9 cellular contexts compared by ENCODE assay signal in the genomic region with DNA sequence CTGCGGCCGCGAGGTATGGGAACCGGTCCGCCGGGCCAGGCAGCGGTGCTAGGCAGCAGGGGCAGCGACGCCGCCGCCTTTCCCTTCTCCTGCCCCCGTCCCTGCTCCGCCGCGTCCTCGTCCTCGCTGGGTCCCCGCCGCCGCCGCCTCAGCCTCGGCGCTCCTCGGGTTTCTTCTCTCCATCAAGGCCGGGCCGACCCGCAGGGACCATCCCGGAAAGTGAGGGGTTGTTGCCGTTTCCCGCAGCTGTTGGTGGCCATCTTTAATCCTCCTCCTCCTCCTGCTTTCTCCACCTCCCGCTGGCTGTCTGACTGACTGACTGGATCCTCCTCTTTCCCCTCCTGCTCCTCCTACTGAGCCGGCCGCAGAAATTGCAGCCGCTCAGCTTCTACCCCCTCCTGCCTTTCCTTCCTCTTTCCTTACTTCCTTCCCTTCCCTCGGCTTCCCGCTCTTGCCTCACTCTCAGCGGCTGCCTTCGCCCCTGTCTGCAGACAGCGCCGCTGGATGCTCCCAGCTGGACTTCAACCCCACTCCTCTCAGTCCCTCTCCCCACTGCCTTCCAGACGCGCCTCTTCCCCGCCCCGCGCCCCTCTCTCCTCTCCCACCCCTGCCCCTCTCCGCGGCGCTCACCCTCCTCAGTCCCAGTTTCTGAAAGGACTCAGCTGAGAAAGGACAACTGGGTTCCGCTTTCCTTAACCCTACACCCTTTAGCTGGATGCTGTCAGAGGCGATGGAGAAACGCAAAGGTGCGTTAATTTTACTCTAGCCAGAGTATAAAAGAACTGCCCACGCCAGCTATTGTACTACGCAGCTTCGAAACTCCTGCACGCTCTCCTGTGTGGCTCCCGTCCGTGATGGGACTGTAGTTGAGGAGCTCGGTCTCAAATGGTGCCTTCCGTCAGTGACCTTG. TPM values are rescaled to one million over a fixed set of nuclear protein-coding genes. Genes with fewer than 3 reads are reported as not detected.
DNase-seq lines count a peak whose midpoint lies in the region; ATAC-seq, FAIRE-seq and TF ChIP-seq lines count a peak whose summit lies in the region.
"Had no signal": no experiment of that assay in that cellular context is flagged by ENCODE, and none has a peak within 500 bp of the region (broad histone marks: within the 10 kb centered on the region; RNA-seq: fewer than 3 reads in every experiment).

A gene with protein sequence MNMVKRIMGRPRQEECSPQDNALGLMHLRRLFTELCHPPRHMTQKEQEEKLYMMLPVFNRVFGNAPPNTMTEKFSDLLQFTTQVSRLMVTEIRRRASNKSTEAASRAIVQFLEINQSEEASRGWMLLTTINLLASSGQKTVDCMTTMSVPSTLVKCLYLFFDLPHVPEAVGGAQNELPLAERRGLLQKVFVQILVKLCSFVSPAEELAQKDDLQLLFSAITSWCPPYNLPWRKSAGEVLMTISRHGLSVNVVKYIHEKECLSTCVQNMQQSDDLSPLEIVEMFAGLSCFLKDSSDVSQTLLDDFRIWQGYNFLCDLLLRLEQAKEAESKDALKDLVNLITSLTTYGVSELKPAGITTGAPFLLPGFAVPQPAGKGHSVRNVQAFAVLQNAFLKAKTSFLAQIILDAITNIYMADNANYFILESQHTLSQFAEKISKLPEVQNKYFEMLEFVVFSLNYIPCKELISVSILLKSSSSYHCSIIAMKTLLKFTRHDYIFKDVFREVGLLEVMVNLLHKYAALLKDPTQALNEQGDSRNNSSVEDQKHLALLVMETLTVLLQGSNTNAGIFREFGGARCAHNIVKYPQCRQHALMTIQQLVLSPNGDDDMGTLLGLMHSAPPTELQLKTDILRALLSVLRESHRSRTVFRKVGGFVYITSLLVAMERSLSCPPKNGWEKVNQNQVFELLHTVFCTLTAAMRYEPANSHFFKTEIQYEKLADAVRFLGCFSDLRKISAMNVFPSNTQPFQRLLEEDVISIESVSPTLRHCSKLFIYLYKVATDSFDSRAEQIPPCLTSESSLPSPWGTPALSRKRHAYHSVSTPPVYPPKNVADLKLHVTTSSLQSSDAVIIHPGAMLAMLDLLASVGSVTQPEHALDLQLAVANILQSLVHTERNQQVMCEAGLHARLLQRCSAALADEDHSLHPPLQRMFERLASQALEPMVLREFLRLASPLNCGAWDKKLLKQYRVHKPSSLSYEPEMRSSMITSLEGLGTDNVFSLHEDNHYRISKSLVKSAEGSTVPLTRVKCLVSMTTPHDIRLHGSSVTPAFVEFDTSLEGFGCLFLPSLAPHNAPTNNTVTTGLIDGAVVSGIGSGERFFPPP (N-terminal part only) (minus strand): TSS at position 309 of the 910 bp plus-strand sequence. CDS start 106,099 bp downstream, outside the sequence.

- H3K36me3 Mint-ChIP-seq in stimulated activated naive B cell treated with anti-CD40 and anti-IgM and Interleukin-4, amounts not matched to agents 10 μg/mL and 1 μg/mL and 100 μg/mL, for 72 hours = peaks cover 2 to 5% of the 10 kb centered on the region in 2 donors

- peaks cover 36% of the 10 kb centered on the region for H3K79me2 ChIP-seq in HepG2 (ENCODE audit: insufficient read depth, low read length)

- H3K36me3 ChIP-seq in endocrine pancreas (ENCODE audit: control insufficient read depth, insufficient read depth, low read length) (no peaks in the 10 kb centered on the region), HepG2 (replicated peaks in 1 of 2; ENCODE audit: control insufficient read depth in 1 of 2, insufficient read depth in 2 of 2, low read length in 2 of 2) (no peaks in the 10 kb centered on the region)

- CTCF ChIA-PET in HepG2 (lab: Yijun Ruan, JAX; ENCODE audit: low intra/inter-chr PET ratio, low total read pairs) = no interaction called here

- peak within 1 kb of the TSS; percentile 83 for H3K9ac ChIP-seq in endocrine pancreas (ENCODE audit: control insufficient read depth, insufficient read depth, low read length)
- peak within 1 kb of the TSS; percentile 84 for H3K9ac ChIP-seq in HepG2 (ENCODE audit: insufficient read depth, low read depth, low read length)

- no peak; the same call in none of the 2 replicates for TF ChIP-seq CTCF in HepG2 (CRISPR knock-in tag; IDR thresholded peaks at IDR 0.05)

- no peaks in the 10 kb centered on the region for H3K27me3 ChIP-seq in endocrine pancreas (ENCODE audit: control insufficient read depth, insufficient read depth, low read length)
- no peaks in the 10 kb centered on the region for H3K27me3 ChIP-seq in HepG2 (ENCODE audit: control insufficient read depth in 1 of 2, insufficient read depth in 2 of 2, low read length in 2 of 2)

- H3K4me3 Mint-ChIP-seq in stimulated activated naive B cell treated with anti-CD40 and anti-IgM and Interleukin-4, amounts not matched to agents 10 μg/mL and 1 μg/mL and 100 μg/mL, for 72 hours = peak within 1 kb of the TSS; percentile 90 to 95

- WGBS in HepG2 (ENCODE audit: low lambda C conversion rate) = under 1% methylated on average over 32 of the region's 60 CpGs

- TSS peak; percentile 60 for BruUV-seq in HepG2 (replicated peaks; lab: Mats Ljungman, UMichigan)

- TF ChIP-seq EP300 in HepG2 (IDR thresholded peaks at IDR 0.05; ENCODE audit: low read depth in 2 of 2, low read length in 2 of 2) (no peak), HepG2 (CRISPR knock-in tag; IDR thresholded peaks at IDR 0.05; ENCODE audit: borderline replicate concordance) (peak; percentile 37; the same call in 1 of the 2 replicates)

- H3K4me1 ChIP-seq in endocrine pancreas (ENCODE audit: control insufficient read depth, insufficient read depth, low read length) = peaks cover 36% of the 10 kb centered on the region
- peaks cover 23% of the 10 kb centered on the region for H3K4me1 ChIP-seq in HepG2 (ENCODE audit: insufficient read depth, low read length)

- H3K27ac Mint-ChIP-seq in stimulated activated naive B cell treated with anti-CD40 and anti-IgM and Interleukin-4, amounts not matched to agents 10 μg/mL and 1 μg/mL and 100 μg/mL, for 72 hours = peak within 1 kb of the TSS; percentile 91

- peak; percentile 66 to 80 for TF ChIP-seq POLR2A in HepG2 (IDR thresholded peaks at IDR 0.05; ENCODE audit: insufficient read depth in 1 of 2, low read depth in 2 of 2, low read length in 2 of 2)

- ATAC-seq in HepG2 = peak; percentile 85
- peak; percentile 52 to 65 for ATAC-seq in stimulated activated naive B cell treated with anti-CD40 and anti-IgM and Interleukin-4, amounts not matched to agents 10 μg/mL and 1 μg/mL and 100 μg/mL, for 72 hours (replicated peaks)

- H3K9me3 Mint-ChIP-seq in stimulated activated naive B cell treated with anti-CD40 and anti-IgM and Interleukin-4, amounts not matched to agents 10 μg/mL and 1 μg/mL and 100 μg/mL, for 72 hours = no peaks in the 10 kb centered on the region

- H3K4me1 Mint-ChIP-seq in stimulated activated naive B cell treated with anti-CD40 and anti-IgM and Interleukin-4, amounts not matched to agents 10 μg/mL and 1 μg/mL and 100 μg/mL, for 72 hours = peaks cover 10 to 20% of the 10 kb centered on the region in 2 donors

- peak within 1 kb of the TSS; percentile 100 for H3K4me3 ChIP-seq in endocrine pancreas (ENCODE audit: control insufficient read depth, insufficient read depth, low read length)
- H3K4me3 ChIP-seq in HepG2 (replicated peaks in 1 of 3; ENCODE audit: insufficient read depth in 1 of 3, low read depth in 2 of 3, low read length in 3 of 3) = peak within 1 kb of the TSS; percentile 89 to 91 (median 90)

- in situ Hi-C loops in HepG2 (cut with HindIII; ENCODE audit: extremely low pct_ligation_motif_present, low pct_unique_long_range_greater_than_20kb) = loop anchor here (5.0 to 10.0 kb wide), 2 partner anchors 214 to 382 kb away; a partner anchor contains a TSS

- H2AFZ ChIP-seq in HepG2 (ENCODE audit: low read length) = peak within 1 kb of the TSS; percentile 81

- peak; percentile 21 for FAIRE-seq in HepG2 (lab: Jason Lieb, UNC)
- FAIRE-seq: colon had no signal

- POLR2A ChIA-PET in HepG2 (lab: Yijun Ruan, JAX) = interaction anchor here (0.5 to 1.6 kb wide), 3 partner anchors 15 to 384 kb away, joined by 3 to 4 read pairs (median 4); no protein-coding TSS in a partner anchor

- no peaks in the 10 kb centered on the region for H3K9me3 ChIP-seq in endocrine pancreas (ENCODE audit: control insufficient read depth, low read length)
- no peaks in the 10 kb centered on the region for H3K9me3 ChIP-seq in HepG2 (ENCODE audit: low read length)

- peak within 1 kb of the TSS; percentile 82 for H3K27ac ChIP-seq in HepG2 (ENCODE audit: extremely low read length, insufficient read depth, low read length)

- H3K4me2 ChIP-seq in HepG2 (ENCODE audit: low read depth, low read length) = peak within 1 kb of the TSS; percentile 93

- H3K27me3 Mint-ChIP-seq in stimulated activated naive B cell treated with anti-CD40 and anti-IgM and Interleukin-4, amounts not matched to agents 10 μg/mL and 1 μg/mL and 100 μg/mL, for 72 hours = peaks cover 32 to 45% of the 10 kb centered on the region in 2 donors

- no peak; the same call in 1 of the 2 replicates for TF ChIP-seq RAD21 in HepG2 (CRISPR knock-in tag; IDR thresholded peaks at IDR 0.05)

- intact Hi-C loops in HepG2 (cut with micrococcal nuclease; ENCODE audit: unreplicated experiment) = loop anchor here (1.0 to 2.0 kb wide), 2 partner anchors 216 to 388 kb away; no protein-coding TSS in a partner anchor

- no peaks in the 10 kb centered on the region; the same call in none of the 2 replicates for H4K20me1 ChIP-seq in HepG2 (ENCODE audit: insufficient read depth, low read length)

- DNase-seq in DMS114 treated with DMSO at 0.1 percent for 48 hours (lab: John Stamatoyannopoulos, UW; ENCODE audit: unreplicated experiment) (peak; percentile 75), HCEC 1CT (peak; percentile 84), NCI-H1694 treated with DMSO at 0.1 percent for 48 hours (lab: John Stamatoyannopoulos, UW) (peak; percentile 70), T1000 (lab: John Stamatoyannopoulos, UW) (peak; percentile 76), HepG2 (ENCODE audit: low spot score) (peak; percentile 58), GM19240 (ENCODE audit: insufficient read length, low spot score) (no peak)
- peak; percentile 4 for DNase-seq in stimulated activated naive B cell treated with anti-CD40 and anti-IgM and Interleukin-4, amounts not matched to agents 10 μg/mL and 1 μg/mL and 100 μg/mL, for 72 hours

RNA-seq across cellular contexts. Expression of the gene that starts here (rescaled TPM):
- 24.5 and 30.8 TPM in 2 replicates for total RNA-seq in HepG2 (2016; rRNA removed; fragmentation: Illumina TruSeq; extraction: Trizol)
- 8.8 and 10.0 TPM in 2 replicates for total RNA-seq in HepG2 (2016; cell fraction: cytosol; rRNA removed; fragmentation: Illumina TruSeq; extraction: Trizol; ENCODE audit: low read depth)
- total RNA-seq in HepG2 (2016; cell fraction: insoluble cytoplasmic fraction; rRNA removed; fragmentation: Illumina TruSeq; extraction: Trizol) = 22.5 and 29.2 TPM in 2 replicates
- 10.2 and 11.3 TPM in 2 replicates for total RNA-seq in HepG2 (2016; cell fraction: membrane; rRNA removed; fragmentation: Illumina TruSeq; extraction: Trizol)
- 60.8 and 61.6 TPM in 2 replicates for total RNA-seq in HepG2 (2016; cell fraction: nucleus; rRNA removed; fragmentation: Illumina TruSeq; extraction: Trizol)
- 16.7 and 19.9 TPM in 2 replicates for polyA plus RNA-seq in HepG2 (2011; rRNA removed)
- polyA plus RNA-seq in HepG2 (2011; cell fraction: cytosol; rRNA removed) = 13.5 and 17.1 TPM in 2 replicates
- 27.2 and 44.3 TPM in 2 replicates for polyA plus RNA-seq in HepG2 (2011; cell fraction: nucleus; rRNA removed)
- 13.4 TPM in 2 replicates for polyA plus RNA-seq in HepG2 (2012)
- 0.48 and 0.73 TPM in 2 replicates for polyA plus RNA-seq in HepG2 (2016; cell fraction: cytosol; fragmentation: Illumina TruSeq; extraction: Trizol; ENCODE audit: low read depth)
- polyA plus RNA-seq in HepG2 (2016; cell fraction: insoluble cytoplasmic fraction; fragmentation: Illumina TruSeq; extraction: Trizol; ENCODE audit: low read depth) = 9.4 and 10.1 TPM in 2 replicates
- 1.3 and 1.8 TPM in 2 replicates for polyA plus RNA-seq in HepG2 (2016; cell fraction: membrane; fragmentation: Illumina TruSeq; extraction: Trizol; ENCODE audit: low read depth)
- 16.1 and 19.7 TPM in 2 replicates for polyA plus RNA-seq in HepG2 (2016; cell fraction: nucleus; fragmentation: Illumina TruSeq; extraction: Trizol; ENCODE audit: insufficient read depth, low read depth)
- 84.0 and 132 TPM in 2 replicates for polyA minus RNA-seq in HepG2 (2011; rRNA and poly(A)+ RNA removed; ENCODE audit: low replicate concordance)
- polyA minus RNA-seq in HepG2 (2011; cell fraction: cytosol; rRNA and poly(A)+ RNA removed) = 44.8 and 56.1 TPM in 2 replicates
- 216 and 287 TPM in 2 replicates for polyA minus RNA-seq in HepG2 (2011; cell fraction: nucleus; rRNA and poly(A)+ RNA removed)
